Comparison of ENCODE assay signal across 17 cellular contexts in the genomic region with DNA sequence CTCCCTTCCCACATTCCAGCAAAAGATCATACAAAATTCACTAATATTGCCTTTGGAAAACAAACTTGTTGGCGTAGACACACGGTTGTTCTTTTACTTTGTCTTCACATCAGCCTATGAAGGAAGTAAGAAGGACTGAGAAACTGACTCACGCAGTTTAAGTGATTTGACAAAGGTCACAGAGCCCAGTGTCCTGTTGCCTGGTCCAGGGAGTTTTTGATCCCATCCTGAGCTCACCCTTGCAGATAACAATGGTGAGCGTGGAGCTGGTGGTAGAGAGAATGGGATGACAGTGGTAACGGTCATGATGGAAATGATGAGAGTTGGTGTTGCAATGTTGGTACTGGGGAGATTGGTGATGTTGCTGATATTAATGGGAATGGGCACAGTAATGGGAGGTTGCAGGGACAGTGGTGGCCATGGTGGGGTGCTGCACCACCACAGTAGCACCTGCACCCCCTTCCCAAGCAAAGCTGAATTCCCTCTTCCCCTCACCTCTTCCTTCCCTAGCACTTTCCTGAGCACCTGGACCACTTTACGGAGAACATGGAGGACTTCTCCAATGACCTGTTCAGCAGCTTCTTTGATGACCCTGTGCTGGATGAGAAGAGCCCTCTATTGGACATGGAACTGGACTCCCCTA. TPM values are rescaled to one million over a fixed set of nuclear protein-coding genes. Genes with fewer than 3 reads are reported as not detected.
DNase-seq lines count a peak whose midpoint lies in the region; ATAC-seq, FAIRE-seq and TF ChIP-seq lines count a peak whose summit lies in the region.
"Had no signal": no experiment of that assay in that cellular context is flagged by ENCODE, and none has a peak within 500 bp of the region (broad histone marks: within the 10 kb centered on the region; RNA-seq: fewer than 3 reads in every experiment).

No MANE protein-coding gene starts in this region.

- H2AK9ac ChIP-seq in IMR-90 (replicated peaks; ENCODE audit: low read depth, low read length, poor library complexity) = peak overlapping the region; percentile 87

- H3K4me2 ChIP-seq in DND-41 (ENCODE audit: insufficient read depth, low read length) = no peak overlapping the region
- peak overlapping the region; percentile 98 for H3K4me2 ChIP-seq in IMR-90 (ENCODE audit: low read depth, low read length)
- H3K4me2 ChIP-seq in K562 (ENCODE audit: insufficient read depth, low read length) = no peak overlapping the region
- H3K4me2 ChIP-seq in osteoblast (ENCODE audit: insufficient read depth, low read length) = peak overlapping the region; percentile 79
- no peak overlapping the region for H3K4me2 ChIP-seq in OCI-LY7 (ENCODE audit: low read length)

- peaks cover 20% of the 10 kb centered on the region for H3K9me1 ChIP-seq in IMR-90 (ENCODE audit: insufficient read depth, low read length)
- H3K9me1 ChIP-seq in K562 (ENCODE audit: control insufficient read depth, insufficient read depth, low read length) = no peaks in the 10 kb centered on the region

- TF ChIP-seq EP300 in K562 (IDR thresholded peaks at IDR 0.05; ENCODE audit: low read length) = no peak

- H3K27me3 ChIP-seq in DND-41 (ENCODE audit: insufficient read depth, low read length, poor library complexity) (no peaks in the 10 kb centered on the region), IMR-90 (ENCODE audit: control insufficient read depth, insufficient read depth, low read length) (no peaks in the 10 kb centered on the region), K562 (ENCODE audit: control insufficient read depth in 2 of 2, insufficient read depth in 2 of 2, low read length in 2 of 2) (no peaks in the 10 kb centered on the region), osteoblast (ENCODE audit: insufficient read depth, low read length) (no peaks in the 10 kb centered on the region)

- H3K14ac ChIP-seq in IMR-90 (replicated peaks; ENCODE audit: low read depth, low read length) = peak overlapping the region; percentile 94

- peaks cover 26 to 68% of the 10 kb centered on the region in 2 experiments for H3K79me1 ChIP-seq in IMR-90 (ENCODE audit: low read depth in 1 of 2, low read length in 2 of 2)

- H4K20me1 ChIP-seq in DND-41 (ENCODE audit: insufficient read depth, low read length) (no peaks in the 10 kb centered on the region), IMR-90 (ENCODE audit: insufficient read depth, low read length) (peaks cover 13% of the 10 kb centered on the region), K562 (replicated peaks; ENCODE audit: control insufficient read depth, insufficient read depth, low read length) (no peaks in the 10 kb centered on the region), osteoblast (ENCODE audit: insufficient read depth, low read length) (no peaks in the 10 kb centered on the region), OCI-LY7 (ENCODE audit: insufficient read depth, low read length) (no peaks in the 10 kb centered on the region)

- no peak overlapping the region for H3K4me3 ChIP-seq in DND-41 (ENCODE audit: low read depth in 1 of 2, low read length in 2 of 2)
- H3K4me3 ChIP-seq in IMR-90 (ENCODE audit: insufficient read depth, low read depth, low read length) = peak overlapping the region; percentile 18; the same call in 1 of the 2 replicates
- H3K4me3 ChIP-seq in K562 = no peak overlapping the region
- H3K4me3 ChIP-seq in osteoblast (ENCODE audit: insufficient read depth, low read length) = peak overlapping the region; percentile 44
- H3K4me3 ChIP-seq in OCI-LY7 (ENCODE audit: low read depth, low read length, poor library complexity, severe bottlenecking) = no peak overlapping the region

- H3K36me3 ChIP-seq in DND-41 (ENCODE audit: insufficient read depth, low read length) (no peaks in the 10 kb centered on the region), IMR-90 (ENCODE audit: control insufficient read depth, insufficient read depth, low read length) (peaks cover 29% of the 10 kb centered on the region), K562 (ENCODE audit: control insufficient read depth, insufficient read depth, low read length) (peaks cover 15% of the 10 kb centered on the region; the same call in 2 of the 3 replicates), osteoblast (ENCODE audit: insufficient read depth, low read length) (peaks cover 21% of the 10 kb centered on the region), OCI-LY7 (ENCODE audit: insufficient read depth, low read length) (no peaks in the 10 kb centered on the region)

- peak overlapping the region; percentile 97 for H3K18ac ChIP-seq in IMR-90 (ENCODE audit: low read depth, low read length)

- peak overlapping the region; percentile 96 for H2AK5ac ChIP-seq in IMR-90 (ENCODE audit: low read depth, low read length)

- in situ Hi-C loops in IMR-90 (cut with MboI; ENCODE audit: low sequenced_read_pairs) (loop anchor here (25.0 kb wide), 1 partner anchor 187 kb away; a partner anchor contains a TSS), K562 (cut with MboI) (no loop called here), KBM-7 (cut with MboI; ENCODE audit: low pct_unique_long_range_greater_than_20kb, low sequenced_read_pairs) (no loop called here)

- H3K9ac ChIP-seq in DND-41 (ENCODE audit: low read depth, low read length) (no peak overlapping the region), IMR-90 (ENCODE audit: low read depth, low read length) (peak overlapping the region; percentile 71), K562 (ENCODE audit: insufficient read depth in 1 of 2, low read depth in 2 of 2, low read length in 2 of 2) (peak overlapping the region in 1 of 2 experiments; percentile 29; a peak in 1 of 4 replicates)

- H3K4me1 ChIP-seq in DND-41 (ENCODE audit: insufficient read depth, low read length) (peaks cover 17% of the 10 kb centered on the region), IMR-90 (ENCODE audit: control insufficient read depth, insufficient read depth, low read length) (peaks cover 37% of the 10 kb centered on the region), K562 (replicated peaks in 1 of 2; ENCODE audit: control insufficient read depth in 2 of 2, insufficient read depth in 2 of 2, low read length in 2 of 2) (peaks cover 21 to 42% of the 10 kb centered on the region in 2 experiments), osteoblast (ENCODE audit: insufficient read depth, low read length) (peaks cover 55% of the 10 kb centered on the region), OCI-LY7 (ENCODE audit: insufficient read depth, low read length, poor library complexity, severe bottlenecking) (peaks cover 5% of the 10 kb centered on the region)

- 29% methylated on average over 1 of the region's 6 CpGs; no CpG with 5 or more reads in 1 of the 2 experiments for WGBS in IMR-90 (ENCODE audit: extremely low coverage in 2 of 2, insufficient read length in 1 of 2), 2 experiments
- 70% methylated on average over 6 of the region's 6 CpGs for WGBS in K562 (ENCODE audit: insufficient coverage, low coverage, missing lambda C conversion rate)

- H4K91ac ChIP-seq in IMR-90 (ENCODE audit: insufficient read depth, low read depth, low read length) = peak overlapping the region; percentile 96

- H3K9me3 ChIP-seq in DND-41 (ENCODE audit: insufficient read depth, low read length, severe bottlenecking) (no peaks in the 10 kb centered on the region), IMR-90 (ENCODE audit: control insufficient read depth, insufficient read depth, low read length) (no peaks in the 10 kb centered on the region), K562 (replicated peaks; ENCODE audit: control insufficient read depth, insufficient read depth, low read depth, low read length) (no peaks in the 10 kb centered on the region), osteoblast (ENCODE audit: low read depth, low read length) (no peaks in the 10 kb centered on the region), OCI-LY7 (ENCODE audit: low read length) (no peaks in the 10 kb centered on the region)

- TF ChIP-seq RAD21 in IMR-90 (IDR thresholded peaks at IDR 0.05; ENCODE audit: low read length) = no peak
- TF ChIP-seq RAD21 in K562 (CRISPR knock-in tag; conservative IDR thresholded peaks at IDR 0.05 in 1 of 2, IDR thresholded peaks at IDR 0.05 in 1 of 2) = peak in 1 of 2 experiments; percentile 20; a peak in 1 of 4 replicates

- H3K23ac ChIP-seq in IMR-90 (ENCODE audit: low read depth, low read length) = peak overlapping the region; percentile 97

- intact Hi-C loops in IMR-90 (cut with micrococcal nuclease) = no loop called here
- intact Hi-C loops in K562 (cut with micrococcal nuclease) = loop anchor here (5.0 kb wide), 1 partner anchor 177 kb away; a partner anchor contains a TSS
- intact Hi-C loops in OCI-LY7 (cut with micrococcal nuclease; ENCODE audit: unreplicated experiment) = no loop called here

- no peak for TF ChIP-seq POLR2A in IMR-90 (IDR thresholded peaks at IDR 0.05; ENCODE audit: low read depth, low read length)
- TF ChIP-seq POLR2A in K562 (conservative IDR thresholded peaks at IDR 0.05) = no peak

- H2BK120ac ChIP-seq in IMR-90 (ENCODE audit: low read depth, low read length) = peak overlapping the region; percentile 96

- H3K9me2 ChIP-seq in OCI-LY7 (ENCODE audit: insufficient read depth, low read length) = no peaks in the 10 kb centered on the region

- peak overlapping the region; percentile 94 for H2BK15ac ChIP-seq in IMR-90 (ENCODE audit: low read depth, low read length)

- CTCF ChIA-PET in IMR-90 (lab: Yijun Ruan, JAX) = interaction anchor here (1.2 to 4.3 kb wide), 3 partner anchors 9 to 60 kb away, joined by 3 to 15 read pairs (median 5); no protein-coding TSS in a partner anchor
- CTCF ChIA-PET in K562 (lab: Yijun Ruan, JAX; ENCODE audit: low intra/inter-chr PET ratio) = no interaction called here
- CTCF ChIA-PET in OCI-LY7 (lab: Charles Lee; ENCODE audit: unreplicated experiment) = no interaction called here

- peak overlapping the region; percentile 96 for H3K4ac ChIP-seq in IMR-90 (ENCODE audit: low read depth, low read length)

- H2AFZ ChIP-seq in DND-41 (ENCODE audit: low read depth, low read length) (no peak overlapping the region), IMR-90 (replicated peaks; ENCODE audit: low read length, poor library complexity) (peak overlapping the region; percentile 35), K562 (ENCODE audit: low read depth, low read length) (no peak overlapping the region), osteoblast (ENCODE audit: low read length) (peak overlapping the region; percentile 59), OCI-LY7 (ENCODE audit: low read length) (no peak overlapping the region)

- no peak for ATAC-seq in DND-41 (ENCODE audit: insufficient read depth, low read depth)
- no peak for ATAC-seq in IMR-90 (ENCODE audit: low read depth)
- ATAC-seq in K562 = no peak
- no peak for ATAC-seq in GM18870 (IDR thresholded peaks at IDR 0.05; ENCODE audit: unreplicated experiment)
- no peak for ATAC-seq in GM19397 (IDR thresholded peaks at IDR 0.05; ENCODE audit: unreplicated experiment)
- ATAC-seq: T-cell had no signal

- H3K79me2 ChIP-seq in DND-41 (ENCODE audit: insufficient read depth, low read length) (no peaks in the 10 kb centered on the region), K562 (ENCODE audit: control insufficient read depth, insufficient read depth, low read length) (peaks cover 34% of the 10 kb centered on the region), osteoblast (ENCODE audit: insufficient read depth, low read length) (peaks cover 50% of the 10 kb centered on the region), OCI-LY7 (ENCODE audit: insufficient read depth, low read depth, low read length) (no peaks in the 10 kb centered on the region)

- H2BK20ac ChIP-seq in IMR-90 (ENCODE audit: low read depth, low read length) = peak overlapping the region; percentile 97

- DNase-seq in DND-41 (no peak), IMR-90 (peak; percentile 61), K562 (ENCODE audit: extremely low read depth in 1 of 4, low spot score in 3 of 4) (no peak), osteoblast (ENCODE audit: insufficient read length, low spot score, missing footprints) (peak; percentile 91), KBM-7 (no peak), OCI-LY7 (ENCODE audit: low spot score) (no peak)
- DNase-seq: activated naive CD8-positive, alpha-beta T cell treated with anti-CD3 and anti-CD28 coated beads, Interleukin-2, amount 10 ng/mL, durations not matched to agents 7 days and 5 days; activated T-cell treated with anti-CD3 and anti-CD28 coated beads for 4 hours; cerebellar nuclear complex; midbrain; NCI-H1436; NCI-H446 treated with DMSO at 0.1 percent for 48 hours; T-cell had no signal

- dilution Hi-C loops in IMR-90 (cut with HindIII; ENCODE audit: low sequenced_read_pairs, unreplicated experiment) = no loop called here

- BruUV-seq in IMR-90 (replicated peaks; lab: Mats Ljungman, UMichigan) = no TSS peak
- BruUV-seq in K562 (replicated peaks; lab: Mats Ljungman, UMichigan) = no TSS peak
- no TSS peak for BruUV-seq in OCI-LY7 (replicated peaks; lab: Mats Ljungman, UMichigan)

- H4K5ac ChIP-seq in IMR-90 (ENCODE audit: low read depth, low read length) = peak overlapping the region; percentile 97

- POLR2A ChIA-PET in IMR-90 (lab: Charles Lee; ENCODE audit: unreplicated experiment) (no interaction called here), K562 (lab: Yijun Ruan, JAX) (interaction anchor here (0.6 to 1.4 kb wide), 3 partner anchors 8 to 19 kb away, joined by 3 to 4 read pairs (median 4); no protein-coding TSS in a partner anchor), OCI-LY7 (lab: Charles Lee) (no interaction called here)

- peak overlapping the region; percentile 95 for H2BK5ac ChIP-seq in IMR-90 (ENCODE audit: low read depth, low read length, poor library complexity, severe bottlenecking)

- TF ChIP-seq CTCF in DND-41 (IDR thresholded peaks at IDR 0.05; ENCODE audit: borderline replicate concordance, extremely low read depth, low read length, poor library complexity, severe bottlenecking) (peak; percentile 16), IMR-90 (conservative IDR thresholded peaks at IDR 0.05; ENCODE audit: low read depth, low read length) (0 out of 2 replicates have a peak, but pooled peaks have one; percentile 4), K562 (IDR thresholded peaks at IDR 0.05 in 2 of 3, conservative IDR thresholded peaks at IDR 0.05 in 1 of 3; ENCODE audit: insufficient read depth in 2 of 3, low read depth in 1 of 3, low read length in 3 of 3) (peak in 2 of 3 experiments; percentile 26 to 33; a peak in 2 of 6 replicates), osteoblast (IDR thresholded peaks at IDR 0.05; ENCODE audit: extremely low read depth, low read depth, low read length) (no peak), OCI-LY7 (conservative IDR thresholded peaks at IDR 0.05; ENCODE audit: low read length) (no peak)

- no peak for FAIRE-seq in K562 (lab: Jason Lieb, UNC)
- FAIRE-seq: islet of Langerhans had no signal

- no peak overlapping the region for H3K27ac ChIP-seq in DND-41 (ENCODE audit: low read length)
- H3K27ac ChIP-seq in IMR-90 (ENCODE audit: insufficient read depth, low read length) = peak overlapping the region; percentile 98
- H3K27ac ChIP-seq in K562 (ENCODE audit: extremely low read depth, low read depth, low read length) = no peak overlapping the region; the same call in 2 of the 3 replicates
- H3K27ac ChIP-seq in osteoblast (ENCODE audit: low read depth, low read length) = peak overlapping the region; percentile 95
- no peak overlapping the region for H3K27ac ChIP-seq in OCI-LY7 (ENCODE audit: low read depth, low read length, poor library complexity, severe bottlenecking)

- peak overlapping the region; percentile 37 to 91 for H4K8ac ChIP-seq in IMR-90 (ENCODE audit: low read depth in 2 of 2, low read length in 2 of 2)

- H3K56ac ChIP-seq in IMR-90 (ENCODE audit: extremely low read depth, insufficient read depth, low read length) = peak overlapping the region; percentile 95

RNA-seq across cellular contexts. Expression of a gene that starts 22.1 kb away (rescaled TPM):
- total RNA-seq in IMR-90 (2012; rRNA removed) = 8.1 and 10.0 TPM in 2 replicates
- 76.9 and 82.3 TPM in 2 replicates for polyA plus RNA-seq in IMR-90 (2012; rRNA removed)
- 85.0 and 112 TPM in 2 replicates for polyA plus RNA-seq in IMR-90 (2012; cell fraction: cytosol; rRNA removed)
- 50.1 and 52.2 TPM in 2 replicates for polyA plus RNA-seq in IMR-90 (2012; cell fraction: nucleus; rRNA removed; ENCODE audit: low replicate concordance)
- 19.2 and 27.7 TPM in 2 replicates for total RNA-seq in K562 (2011; cell fraction: chromatin; rRNA removed; ENCODE audit: low replicate concordance)
- 19.9 and 20.2 TPM in 2 replicates for total RNA-seq in K562 (2011; cell fraction: nucleolus; rRNA removed)
- 24.8 and 32.7 TPM in 2 replicates for total RNA-seq in K562 (2011; cell fraction: nucleoplasm; rRNA removed)
- 4.1 and 7.1 TPM in 2 replicates for total RNA-seq in K562 (2014; rRNA removed)
- 3.7 and 5.2 TPM in 2 replicates for total RNA-seq in K562 (2014; rRNA removed; fragmentation: Illumina TruSeq; extraction: Trizol)
- total RNA-seq in K562 (2015; rRNA removed; fragmentation: Illumina TruSeq; extraction: Trizol) = 2.4 and 5.5 TPM in 2 replicates
- 24.9 and 27.6 TPM in 2 replicates for total RNA-seq in K562 (2021)
- 1.3 and 3.0 TPM in 2 replicates for polyA plus RNA-seq in K562 (2011; rRNA removed)
- polyA plus RNA-seq in K562 (2011; cell fraction: cytosol; rRNA removed) = 2.3 and 2.9 TPM in 2 replicates
- polyA plus RNA-seq in K562 (2011; cell fraction: nucleus; rRNA removed) = 4.5 and 7.2 TPM in 2 replicates
- 17.1 and 21.9 TPM in 2 replicates for polyA plus RNA-seq in K562 (2012)
- 16.2 and 20.5 TPM in 2 replicates for polyA plus RNA-seq in K562 (2014; fragmentation: Illumina TruSeq; extraction: Trizol)
- polyA plus RNA-seq in K562 (2014; fragmentation: Nextera tagmentation; extraction: Ambion mirVana) = 1 to 10 TPM; 1.2 to 1.4 TPM
- polyA plus RNA-seq in K562 (2014; rRNA removed) = 4.9 and 5.3 TPM in 2 replicates
- polyA minus RNA-seq in K562 (2011; rRNA and poly(A)+ RNA removed) = 4.1 and 4.8 TPM in 2 replicates
- polyA minus RNA-seq in K562 (2011; cell fraction: cytosol; rRNA and poly(A)+ RNA removed) = 15.2 and 25.1 TPM in 2 replicates
- polyA minus RNA-seq in K562 (2011; cell fraction: nucleus; rRNA and poly(A)+ RNA removed) = 3.4 and 5.2 TPM in 2 replicates
- total RNA-seq in osteoblast = 30.1 and 33.3 TPM in 2 replicates
- not detected in 2 replicates for total RNA-seq in OCI-LY7 (2014; rRNA removed; shearing (Covaris generic))
- total RNA-seq in OCI-LY7 (2022) = 0.15 and 0.17 TPM in 2 replicates
- total RNA-seq: activated naive CD8-positive, alpha-beta T cell treated with anti-CD3 and anti-CD28 coated beads, Interleukin-2, amount 10 ng/mL, durations not matched to agents 7 days and 5 days had no signal
- polyA plus RNA-seq: IgD-negative memory B cell had no signal

RNA-seq across cellular contexts. Expression of a gene that starts 47.7 kb away (rescaled TPM):
- total RNA-seq in IMR-90 (2012; rRNA removed) (43.0 and 46.8 TPM in 2 replicates), K562 (2014; rRNA removed) (78.5 and 108 TPM in 2 replicates), K562 (2014; rRNA removed; fragmentation: Illumina TruSeq; extraction: Trizol) (10.9 and 13.6 TPM in 2 replicates), K562 (2015; rRNA removed; fragmentation: Illumina TruSeq; extraction: Trizol) (44.2 and 47.5 TPM in 2 replicates), K562 (2021) (87.8 and 100 TPM in 2 replicates), osteoblast (47.1 and 52.5 TPM in 2 replicates), OCI-LY7 (2022) (141 and 163 TPM in 2 replicates)
- polyA plus RNA-seq in IMR-90 (2012; rRNA removed) (62.0 and 68.0 TPM in 2 replicates), K562 (2011; rRNA removed) (28.2 and 49.4 TPM in 2 replicates), K562 (2014; fragmentation: Illumina TruSeq; extraction: Trizol) (48.8 and 66.2 TPM in 2 replicates), K562 (2014; fragmentation: Nextera tagmentation; extraction: Ambion mirVana) (under 1 TPM; 0.51 to 0.71 TPM), K562 (2014; rRNA removed) (73.5 and 77.9 TPM in 2 replicates)
- polyA plus RNA-seq in IMR-90 (2012; cell fraction: cytosol; rRNA removed) = 52.8 and 75.7 TPM in 2 replicates
- 126 and 364 TPM in 2 replicates for polyA plus RNA-seq in IMR-90 (2012; cell fraction: nucleus; rRNA removed; ENCODE audit: low replicate concordance)
- total RNA-seq in K562 (2011; cell fraction: chromatin; rRNA removed; ENCODE audit: low replicate concordance) = 71.0 and 248 TPM in 2 replicates
- 153 and 166 TPM in 2 replicates for total RNA-seq in K562 (2011; cell fraction: nucleolus; rRNA removed)
- 88.0 and 98.6 TPM in 2 replicates for total RNA-seq in K562 (2011; cell fraction: nucleoplasm; rRNA removed)
- polyA plus RNA-seq in K562 (2011; cell fraction: cytosol; rRNA removed) = 55.4 and 121 TPM in 2 replicates
- 203 and 295 TPM in 2 replicates for polyA plus RNA-seq in K562 (2011; cell fraction: nucleus; rRNA removed)
- polyA plus RNA-seq in K562 (2012) = 64.0 and 103 TPM in 2 replicates
- 18.5 and 28.5 TPM in 2 replicates for polyA minus RNA-seq in K562 (2011; rRNA and poly(A)+ RNA removed)
- 53.9 and 65.8 TPM in 2 replicates for polyA minus RNA-seq in K562 (2011; cell fraction: cytosol; rRNA and poly(A)+ RNA removed)
- polyA minus RNA-seq in K562 (2011; cell fraction: nucleus; rRNA and poly(A)+ RNA removed) = 59.1 and 64.5 TPM in 2 replicates
- total RNA-seq in OCI-LY7 (2014; rRNA removed; shearing (Covaris generic)) = 110 and 134 TPM in 2 replicates

Comparison
In these comparisons a context has a peak if more than half of its experiments do, and no peak if none do; other contexts are left out.
1. DNase-seq: peak in IMR-90 (single experiment) and osteoblast (single experiment); none in DND-41 (single experiment), K562 (0 of 4), KBM-7 (single experiment) and OCI-LY7 (single experiment).
2. H2AFZ ChIP-seq: peak in IMR-90 (single experiment) and osteoblast (single experiment); none in DND-41 (single experiment), K562 (single experiment) and OCI-LY7 (single experiment).
3. H3K27ac ChIP-seq: peak in IMR-90 (single experiment) and osteoblast (single experiment); none in DND-41 (single experiment), K562 (single experiment) and OCI-LY7 (single experiment).
4. H3K4me2 ChIP-seq: peak in IMR-90 (single experiment) and osteoblast (single experiment); none in DND-41 (single experiment), K562 (single experiment) and OCI-LY7 (single experiment).
5. H3K4me3 ChIP-seq: peak in IMR-90 (single experiment) and osteoblast (single experiment); none in DND-41 (0 of 2), K562 (single experiment) and OCI-LY7 (single experiment).
6. CTCF ChIP-seq: peak in DND-41 (single experiment), IMR-90 (single experiment) and K562 (2 of 3); none in osteoblast (single experiment) and OCI-LY7 (single experiment).